23 cellular contexts compared by ENCODE assay signal in genomic region chr15:22951031-22951380, GRCh38. TPM values are rescaled to one million over a fixed set of nuclear protein-coding genes. Genes with fewer than 3 reads are reported as not detected.
DNase-seq lines count a peak whose midpoint lies in the region; FAIRE-seq and TF ChIP-seq lines count a peak whose summit lies in the region.
"Had no signal": no experiment of that assay in that cellular context is flagged by ENCODE, and none has a peak within 500 bp of the region (broad histone marks: within the 10 kb centered on the region; RNA-seq: fewer than 3 reads in every experiment).

No MANE protein-coding gene starts in this region.

- no peak overlapping the region for H4K91ac ChIP-seq in neuronal stem cell (ENCODE audit: low read depth, low read length, poor library complexity)

- H3K4me3 ChIP-seq in dorsolateral prefrontal cortex: peak overlapping the region in 3 of 59 donors; percentile 23 to 37 (median 25)
- H3K4me3 ChIP-seq in neuronal stem cell (ENCODE audit: low read length in 2 of 2): no peak overlapping the region
- peak overlapping the region; percentile 6 to 10 for H3K4me3 ChIP-seq in tibial artery
- H3K4me3 ChIP-seq: cardiac muscle cell, GM23338, neural progenitor cell, prostate gland, SK-N-MC, smooth muscle cell had no signal

- H2AK5ac ChIP-seq in neuronal stem cell (ENCODE audit: low read depth, low read length): peak overlapping the region; percentile 7

- H3K9ac ChIP-seq in neuronal stem cell (ENCODE audit: low read depth, low read length, poor library complexity): no peak overlapping the region
- H3K9ac ChIP-seq: KMS-11, neural progenitor cell had no signal

- H3K14ac ChIP-seq in neuronal stem cell (ENCODE audit: low read length): no peak overlapping the region

- DNase-seq in dorsolateral prefrontal cortex: peak in 1 of 10 donors; percentile 43
- DNase-seq in neuronal stem cell (ENCODE audit: low spot score): no peak
- no peak for DNase-seq in tibial artery
- DNase-seq in NCI-H1092 (lab: John Stamatoyannopoulos, UW): no peak
- no peak for DNase-seq in T1000 (lab: John Stamatoyannopoulos, UW)
- no peak for DNase-seq in frontal cortex (ENCODE audit: low spot score in 2 of 2)
- DNase-seq: activated CD4-positive, alpha-beta T cell treated with anti-CD3 and anti-CD28 coated beads, Interleukin-2, amount 50 U/mL, for 4 hours; activated CD8-positive, alpha-beta memory T cell treated with anti-CD3 and anti-CD28 coated beads, Interleukin-2, amount 50 U/mL, for 48 hours; activated effector memory CD4-positive, alpha-beta T cell treated with Interleukin-2 at 50 U/mL for 16 hours; DMS79 treated with DMSO at 0.1 percent for 48 hours; NCI-H1930; NCI-H2227 treated with DMSO at 0.1 percent for 48 hours; stimulated activated CD4-positive, alpha-beta T cell treated with anti-CD3 and anti-CD28 coated beads, Interleukin-4, amount 100 ng/mL, for 4 hours; T-helper 2 cell had no signal

- H3K18ac ChIP-seq in neuronal stem cell (ENCODE audit: low read length): peak overlapping the region; percentile 62

- no peaks in the 10 kb centered on the region for H3K27me3 ChIP-seq in dorsolateral prefrontal cortex
- H3K27me3 ChIP-seq in neuronal stem cell (ENCODE audit: control insufficient read depth in 3 of 3, insufficient read depth in 3 of 3, low read depth in 1 of 3, low read length in 3 of 3): no peaks in the 10 kb centered on the region
- no peaks in the 10 kb centered on the region for H3K27me3 ChIP-seq in tibial artery
- H3K27me3 ChIP-seq: cardiac muscle cell had no signal

- FAIRE-seq in frontal cortex (lab: Jason Lieb, UNC): no peak
- FAIRE-seq: GM12892 had no signal

- no CpG with 5 or more reads among the region's 16 CpGs for WGBS in neuronal stem cell (ENCODE audit: extremely low coverage in 2 of 2, insufficient read length in 2 of 2, insufficient replicate concordance in 1 of 2), 2 donors

- H3K27ac ChIP-seq in VCaP (peak overlapping the region; percentile 80), dorsolateral prefrontal cortex (peak overlapping the region in 55 of 59 donors; percentile 22 to 90 (median 73)), neuronal stem cell (replicated peaks; ENCODE audit: low read length) (no peak overlapping the region), tibial artery (peak overlapping the region; percentile 72 to 77)
- H3K27ac ChIP-seq: cardiac muscle cell, KMS-11, neural progenitor cell, prostate gland had no signal

- TF ChIP-seq CTCF in VCaP (conservative IDR thresholded peaks at IDR 0.05) (no peak), dorsolateral prefrontal cortex (IDR thresholded peaks at IDR 0.05 in 54 of 56, conservative IDR thresholded peaks at IDR 0.05 in 2 of 56; ENCODE audit: low read depth in 1 of 56, partially characterized antibody in 56 of 56) (no peak), tibial artery (IDR thresholded peaks at IDR 0.05) (no peak)

- no peak overlapping the region for H2BK12ac ChIP-seq in neuronal stem cell (ENCODE audit: low read length)

- peaks cover 11 to 20% of the 10 kb centered on the region in 2 donors for H3K4me1 ChIP-seq in neuronal stem cell (ENCODE audit: control insufficient read depth in 2 of 2, insufficient read depth in 1 of 2, low read depth in 1 of 2, low read length in 2 of 2)
- peaks cover 10 to 84% (median 64%) of the 10 kb centered on the region in 4 donors for H3K4me1 ChIP-seq in tibial artery

- H3K36me3 ChIP-seq in neuronal stem cell (replicated peaks in 1 of 2; ENCODE audit: control insufficient read depth in 2 of 2, insufficient read depth in 2 of 2, low read length in 2 of 2): peaks cover 3 to 6% of the 10 kb centered on the region in 2 donors
- peaks cover 0 to 13% (median 10%) of the 10 kb centered on the region in 3 donors for H3K36me3 ChIP-seq in tibial artery
- H3K36me3 ChIP-seq: cardiac muscle cell, neural progenitor cell, prostate gland had no signal

- H3K23ac ChIP-seq in neuronal stem cell (ENCODE audit: low read depth, low read length, poor library complexity): no peak overlapping the region

- no peak overlapping the region for H2AFZ ChIP-seq in neuronal stem cell (ENCODE audit: low read length)
- H2AFZ ChIP-seq: GM23338, neural progenitor cell had no signal

- H3K9me3 ChIP-seq in neuronal stem cell (replicated peaks in 1 of 2; ENCODE audit: control insufficient read depth in 2 of 2, insufficient read depth in 1 of 2, low read depth in 1 of 2, low read length in 2 of 2): no peaks in the 10 kb centered on the region
- no peaks in the 10 kb centered on the region for H3K9me3 ChIP-seq in tibial artery
- H3K9me3 ChIP-seq: prostate gland had no signal

- no peak overlapping the region for H2BK15ac ChIP-seq in neuronal stem cell (ENCODE audit: low read length)

- intact Hi-C loops in dorsolateral prefrontal cortex (cut with DNase I): no loop called here
- intact Hi-C loops in tibial artery (cut with DNase I; ENCODE audit: low total_unique reads): loop anchor here (2.0 kb wide), 1 partner anchor 30 kb away; the partner anchor contains the start of gene CYFIP1

- peak overlapping the region; percentile 39 for H2BK5ac ChIP-seq in neuronal stem cell (ENCODE audit: low read length)

- no peak overlapping the region for H4K8ac ChIP-seq in neuronal stem cell (ENCODE audit: low read depth, low read length)

- H3K4me2 ChIP-seq in neuronal stem cell (ENCODE audit: insufficient read depth, low read length, poor library complexity, severe bottlenecking): no peak overlapping the region
- H3K4me2 ChIP-seq: GM23338, KMS-11, neural progenitor cell, smooth muscle cell had no signal

- no peak overlapping the region for H3K4ac ChIP-seq in neuronal stem cell (ENCODE audit: low read length)

- H3K79me1 ChIP-seq in neuronal stem cell (ENCODE audit: low read depth, low read length): peaks cover 11% of the 10 kb centered on the region

- no peak overlapping the region for H2BK120ac ChIP-seq in neuronal stem cell (ENCODE audit: low read depth, low read length)

RNA-seq across cellular contexts. Expression of gene CYFIP1, which starts 29.2 kb away (rescaled TPM):
- total RNA-seq in dorsolateral prefrontal cortex: 100 to 1,000 TPM in 18 of 120 experiments, 10 to 100 TPM in 102; 46.3 to 138 (median 84.8) TPM
- 50.3 TPM for polyA plus RNA-seq in neuronal stem cell (2013, experiment 1 of 2)
- 51.9 TPM for polyA plus RNA-seq in neuronal stem cell (2013, experiment 2 of 2)
- total RNA-seq in frontal cortex: 48.9 TPM

Comparison
In these comparisons a context has a peak if more than half of its experiments do, and no peak if none do; other contexts are left out.
1. H3K4me3 ChIP-seq: peak in tibial artery (2 of 2); none in neuronal stem cell (0 of 2).